13 cellular contexts compared by ENCODE assay signal in the genomic region with DNA sequence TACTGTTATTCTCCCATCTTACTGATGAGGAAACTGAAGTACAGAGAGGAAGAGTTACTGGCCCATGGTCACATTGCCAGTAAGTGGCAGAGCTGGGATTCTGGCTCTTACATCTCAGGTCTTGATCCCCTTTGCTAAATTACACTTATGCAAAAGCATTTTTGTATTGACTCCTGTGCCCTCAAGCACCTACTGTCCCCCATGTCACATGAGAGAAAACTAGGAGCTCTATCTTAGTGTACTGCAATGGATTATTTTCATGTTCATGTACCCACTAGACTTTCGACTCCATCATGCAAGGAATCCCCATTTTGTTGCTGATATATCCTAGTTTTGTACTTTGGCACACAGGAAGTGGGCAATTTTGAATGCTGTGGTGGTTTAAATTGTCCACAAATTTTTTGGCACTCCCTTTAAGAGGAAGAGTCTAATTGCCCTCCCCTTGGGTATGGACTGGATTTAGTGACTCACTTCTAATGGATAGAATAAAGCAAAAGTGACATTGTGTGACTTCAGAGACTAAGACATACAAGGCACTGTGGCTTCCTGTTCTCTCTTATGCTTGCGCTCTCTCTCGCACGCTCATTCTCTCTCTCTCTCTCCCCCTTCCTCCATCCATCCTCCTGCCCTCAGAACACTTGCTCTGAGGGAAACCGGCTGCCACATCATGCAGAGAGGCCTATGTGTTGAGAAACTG. TPM values are rescaled to one million over a fixed set of nuclear protein-coding genes. Genes with fewer than 3 reads are reported as not detected.
DNase-seq lines count a peak whose midpoint lies in the region; ATAC-seq, FAIRE-seq and TF ChIP-seq lines count a peak whose summit lies in the region.
"Had no signal": no experiment of that assay in that cellular context is flagged by ENCODE, and none has a peak within 500 bp of the region (broad histone marks: within the 10 kb centered on the region; RNA-seq: fewer than 3 reads in every experiment).

No MANE protein-coding gene starts in this region.

- H3K36me3 Mint-ChIP-seq in CD8-positive, alpha-beta memory T cell: peaks cover 0 to 3% (median 1%) of the 10 kb centered on the region in 3 donors
- H3K36me3 Mint-ChIP-seq in T-cell: peaks cover 11% of the 10 kb centered on the region

- H3K9ac ChIP-seq in K562 (ENCODE audit: insufficient read depth in 1 of 2, low read depth in 2 of 2, low read length in 2 of 2): no peak overlapping the region

- no peak for TF ChIP-seq CTCF in A673 (conservative IDR thresholded peaks at IDR 0.05; ENCODE audit: low read depth, low read length)
- TF ChIP-seq CTCF in K562 (IDR thresholded peaks at IDR 0.05 in 2 of 3, conservative IDR thresholded peaks at IDR 0.05 in 1 of 3; ENCODE audit: insufficient read depth in 2 of 3, low read depth in 1 of 3, low read length in 3 of 3): no peak
- no peak for TF ChIP-seq CTCF in omental fat pad (IDR thresholded peaks at IDR 0.05)

- peaks cover 34 to 47% (median 40%) of the 10 kb centered on the region in 3 donors for H3K4me1 Mint-ChIP-seq in CD8-positive, alpha-beta memory T cell
- H3K4me1 Mint-ChIP-seq in T-cell: peaks cover 39 to 46% (median 41%) of the 10 kb centered on the region in 3 donors
- H3K4me1 Mint-ChIP-seq: nephron had no signal

- in situ Hi-C loops in K562 (cut with MboI): no loop called here

- H3K27me3 ChIP-seq in A673 (replicated peaks; ENCODE audit: insufficient read depth, low read depth, low read length, poor library complexity) (no peaks in the 10 kb centered on the region), K562 (ENCODE audit: control insufficient read depth in 2 of 2, insufficient read depth in 2 of 2, low read length in 2 of 2) (no peaks in the 10 kb centered on the region)
- H3K27me3 ChIP-seq in CD8-positive, alpha-beta memory T cell (ENCODE audit: insufficient read depth, low read length, poor library complexity, severe bottlenecking): no peaks in the 10 kb centered on the region

- H3K27ac ChIP-seq in A673 (ENCODE audit: low read depth, low read length, poor library complexity, severe bottlenecking) (peak overlapping the region; percentile 78), K562 (ENCODE audit: extremely low read depth, low read depth, low read length) (no peak overlapping the region)
- no peak overlapping the region for H3K27ac ChIP-seq in CD8-positive, alpha-beta memory T cell (ENCODE audit: low read depth, low read length)
- H3K27ac ChIP-seq: PC-9 had no signal

- H3K27me3 Mint-ChIP-seq in CD8-positive, alpha-beta memory T cell: no peaks in the 10 kb centered on the region
- H3K27me3 Mint-ChIP-seq in T-cell: no peaks in the 10 kb centered on the region

- no peak for TF ChIP-seq EP300 in K562 (IDR thresholded peaks at IDR 0.05; ENCODE audit: low read length)

- TF ChIP-seq RAD21 in K562 (CRISPR knock-in tag; conservative IDR thresholded peaks at IDR 0.05 in 1 of 2, IDR thresholded peaks at IDR 0.05 in 1 of 2): no peak

- POLR2A ChIA-PET in A673 (lab: Charles Lee; ENCODE audit: low non-redundant PET) (no interaction called here), T-cell (lab: Charles Lee) (interaction anchor here in 1 of 2 donors (0.6 kb wide), 1 partner anchor 54 kb away, joined by 3 read pairs; no protein-coding TSS in a partner anchor), K562 (lab: Yijun Ruan, JAX) (interaction anchor here (0.9 to 3.4 kb wide), 2 partner anchors 9 to 11 kb away, joined by 4 to 16 read pairs; no protein-coding TSS in a partner anchor)
- POLR2A ChIA-PET in CD8-positive, alpha-beta memory T cell (lab: Charles Lee): no interaction called here

- H3K36me3 ChIP-seq in A673 (ENCODE audit: insufficient read depth, low read length, poor library complexity, severe bottlenecking) (peaks cover 9% of the 10 kb centered on the region), K562 (ENCODE audit: control insufficient read depth, insufficient read depth, low read length) (no peaks in the 10 kb centered on the region)
- no peaks in the 10 kb centered on the region for H3K36me3 ChIP-seq in CD8-positive, alpha-beta memory T cell (ENCODE audit: insufficient read depth, low read length)

- H3K9me3 Mint-ChIP-seq in CD8-positive, alpha-beta memory T cell: peaks cover 0 to 3% (median 0%) of the 10 kb centered on the region in 5 donors
- peaks cover 0 to 3% (median 0%) of the 10 kb centered on the region in 3 donors for H3K9me3 Mint-ChIP-seq in T-cell

- intact Hi-C loops in A673 (cut with micrococcal nuclease; ENCODE audit: unreplicated experiment) (no loop called here), K562 (cut with micrococcal nuclease) (no loop called here)

- H3K4me1 ChIP-seq in A673 (ENCODE audit: insufficient read depth, low read length, poor library complexity, severe bottlenecking): peaks cover 31% of the 10 kb centered on the region
- H3K4me1 ChIP-seq in CD8-positive, alpha-beta memory T cell (ENCODE audit: insufficient read depth, low read length): peaks cover 22% of the 10 kb centered on the region
- no peaks in the 10 kb centered on the region for H3K4me1 ChIP-seq in K562 (replicated peaks in 1 of 2; ENCODE audit: control insufficient read depth in 2 of 2, insufficient read depth in 2 of 2, low read length in 2 of 2)

- H3K79me2 ChIP-seq in K562 (ENCODE audit: control insufficient read depth, insufficient read depth, low read length): no peaks in the 10 kb centered on the region

- no peaks in the 10 kb centered on the region for H3K9me1 ChIP-seq in K562 (ENCODE audit: control insufficient read depth, insufficient read depth, low read length)

- WGBS in K562 (ENCODE audit: insufficient coverage, low coverage, missing lambda C conversion rate): 46% methylated on average over 2 of the region's 5 CpGs

- DNase-seq in A673 (ENCODE audit: low spot score): peak; percentile 96
- no peak for DNase-seq in CD8-positive, alpha-beta memory T cell
- DNase-seq in T-cell: no peak
- no peak for DNase-seq in K562 (ENCODE audit: extremely low read depth in 1 of 4, low spot score in 3 of 4)
- no peak for DNase-seq in omental fat pad (ENCODE audit: low spot score)
- DNase-seq in occipital lobe (lab: John Stamatoyannopoulos, UW): no peak
- DNase-seq in NCI-H82 (lab: John Stamatoyannopoulos, UW): no peak
- DNase-seq: NCI-H1930, NCI-H524 treated with DMSO at 0.1 percent for 48 hours, PC-9 had no signal

- FAIRE-seq in K562 (lab: Jason Lieb, UNC): peak; percentile 26

- H3K4me2 ChIP-seq in K562 (ENCODE audit: insufficient read depth, low read length): no peak overlapping the region
- H3K4me2 ChIP-seq: PC-9 had no signal

- peak overlapping the region; percentile 3 to 78 (median 50) for H3K27ac Mint-ChIP-seq in CD8-positive, alpha-beta memory T cell
- peak overlapping the region; percentile 74 to 77 for H3K27ac Mint-ChIP-seq in T-cell
- H3K27ac Mint-ChIP-seq: nephron had no signal

- H3K4me3 Mint-ChIP-seq in CD8-positive, alpha-beta memory T cell: peak overlapping the region in 6 of 7 donors; percentile 11 to 68 (median 41)
- peak overlapping the region in 2 of 3 donors; percentile 13 to 49 for H3K4me3 Mint-ChIP-seq in T-cell
- H3K4me3 Mint-ChIP-seq: nephron had no signal

- H4K20me1 ChIP-seq in K562 (replicated peaks; ENCODE audit: control insufficient read depth, insufficient read depth, low read length): no peaks in the 10 kb centered on the region

- ATAC-seq in T-cell (replicated peaks in 1 of 4) (peak in 3 of 4 experiments; percentile 32 to 68 (median 57)), K562 (no peak), omental fat pad (ENCODE audit: low FRiP score) (no peak), HG03342 (IDR thresholded peaks at IDR 0.05; ENCODE audit: unreplicated experiment) (no peak)

- BruUV-seq in A673 (replicated peaks; lab: Mats Ljungman, UMichigan) (no TSS peak), K562 (replicated peaks; lab: Mats Ljungman, UMichigan) (no TSS peak)

- H3K9me3 ChIP-seq in A673 (ENCODE audit: low read depth, low read length, poor library complexity, severe bottlenecking) (peaks cover 26% of the 10 kb centered on the region), K562 (replicated peaks; ENCODE audit: control insufficient read depth, insufficient read depth, low read depth, low read length) (no peaks in the 10 kb centered on the region)
- no peaks in the 10 kb centered on the region for H3K9me3 ChIP-seq in CD8-positive, alpha-beta memory T cell (ENCODE audit: low read length)

- H2AFZ ChIP-seq in K562 (ENCODE audit: low read depth, low read length): no peak overlapping the region
- H2AFZ ChIP-seq: PC-9 had no signal

- CTCF ChIA-PET in A673 (lab: Charles Lee): no interaction called here
- CTCF ChIA-PET in CD8-positive, alpha-beta memory T cell (lab: Charles Lee): interaction anchor here (1.3 to 1.7 kb wide), 3 partner anchors 26 to 65 kb away, joined by 3 to 5 read pairs (median 3); no protein-coding TSS in a partner anchor
- CTCF ChIA-PET in T-cell (lab: Charles Lee): interaction anchor here in 1 of 2 donors (0.8 kb wide), 1 partner anchor 11 kb away, joined by 4 read pairs; no protein-coding TSS in a partner anchor
- CTCF ChIA-PET in K562 (lab: Yijun Ruan, JAX; ENCODE audit: low intra/inter-chr PET ratio): interaction anchor here (0.7 kb wide), 1 partner anchor 205 kb away, joined by 3 read pairs; no protein-coding TSS in a partner anchor

- no peak for TF ChIP-seq POLR2A in K562 (conservative IDR thresholded peaks at IDR 0.05)

- H3K4me3 ChIP-seq in A673 (ENCODE audit: low read depth, low read length, poor library complexity, severe bottlenecking): no peak overlapping the region
- no peak overlapping the region for H3K4me3 ChIP-seq in CD8-positive, alpha-beta memory T cell (ENCODE audit: low read length)
- H3K4me3 ChIP-seq in K562: no peak overlapping the region
- H3K4me3 ChIP-seq: lung, PC-9 had no signal

RNA-seq across cellular contexts. Expression of a gene that starts 43.5 kb away (rescaled TPM):
- total RNA-seq in A673 (2021): 318 and 339 TPM in 2 replicates
- total RNA-seq in CD8-positive, alpha-beta memory T cell: 100 to 1,000 TPM; 106 to 108 TPM
- 300 TPM for polyA plus RNA-seq in CD8-positive, alpha-beta memory T cell
- 100 to 1,000 TPM; 272 to 323 (median 288) TPM for total RNA-seq in T-cell
- 82.2 and 105 TPM in 2 replicates for total RNA-seq in K562 (2011; cell fraction: chromatin; rRNA removed; ENCODE audit: low replicate concordance)
- total RNA-seq in K562 (2011; cell fraction: nucleolus; rRNA removed): 37.4 and 43.0 TPM in 2 replicates
- total RNA-seq in K562 (2011; cell fraction: nucleoplasm; rRNA removed): 62.0 and 66.7 TPM in 2 replicates
- 27.1 and 28.2 TPM in 2 replicates for total RNA-seq in K562 (2014; rRNA removed)
- 42.5 and 46.8 TPM in 2 replicates for total RNA-seq in K562 (2014; rRNA removed; fragmentation: Illumina TruSeq; extraction: Trizol)
- 40.6 and 43.4 TPM in 2 replicates for total RNA-seq in K562 (2015; rRNA removed; fragmentation: Illumina TruSeq; extraction: Trizol)
- total RNA-seq in K562 (2021): 43.0 TPM in 2 replicates
- polyA plus RNA-seq in K562 (2011; rRNA removed): 32.0 and 43.9 TPM in 2 replicates
- polyA plus RNA-seq in K562 (2011; cell fraction: cytosol; rRNA removed): 21.9 and 26.6 TPM in 2 replicates
- polyA plus RNA-seq in K562 (2011; cell fraction: nucleus; rRNA removed): 88.9 and 89.1 TPM in 2 replicates
- polyA plus RNA-seq in K562 (2012): 29.9 and 45.8 TPM in 2 replicates
- polyA plus RNA-seq in K562 (2014; fragmentation: Illumina TruSeq; extraction: Trizol): 37.3 and 44.1 TPM in 2 replicates
- polyA plus RNA-seq in K562 (2014; fragmentation: Nextera tagmentation; extraction: Ambion mirVana): 10 to 100 TPM in 1 of 2 experiments, 1 to 10 TPM in 1; 9.7 to 13.0 TPM
- polyA plus RNA-seq in K562 (2014; rRNA removed): 23.0 and 28.3 TPM in 2 replicates
- polyA minus RNA-seq in K562 (2011; rRNA and poly(A)+ RNA removed): 56.4 and 60.1 TPM in 2 replicates
- 38.3 and 41.6 TPM in 2 replicates for polyA minus RNA-seq in K562 (2011; cell fraction: cytosol; rRNA and poly(A)+ RNA removed)
- 46.7 and 70.9 TPM in 2 replicates for polyA minus RNA-seq in K562 (2011; cell fraction: nucleus; rRNA and poly(A)+ RNA removed)
- total RNA-seq in omental fat pad: 100 to 1,000 TPM; 175 to 303 (median 204) TPM
- total RNA-seq in occipital lobe: 56.0 TPM

Comparison
In these comparisons a context has a peak if more than half of its experiments do, and no peak if none do; other contexts are left out.
1. ATAC-seq: peak in T-cell (3 of 4); none in K562 (single experiment), omental fat pad (single experiment) and HG03342 (single experiment).